In the genomic region with DNA sequence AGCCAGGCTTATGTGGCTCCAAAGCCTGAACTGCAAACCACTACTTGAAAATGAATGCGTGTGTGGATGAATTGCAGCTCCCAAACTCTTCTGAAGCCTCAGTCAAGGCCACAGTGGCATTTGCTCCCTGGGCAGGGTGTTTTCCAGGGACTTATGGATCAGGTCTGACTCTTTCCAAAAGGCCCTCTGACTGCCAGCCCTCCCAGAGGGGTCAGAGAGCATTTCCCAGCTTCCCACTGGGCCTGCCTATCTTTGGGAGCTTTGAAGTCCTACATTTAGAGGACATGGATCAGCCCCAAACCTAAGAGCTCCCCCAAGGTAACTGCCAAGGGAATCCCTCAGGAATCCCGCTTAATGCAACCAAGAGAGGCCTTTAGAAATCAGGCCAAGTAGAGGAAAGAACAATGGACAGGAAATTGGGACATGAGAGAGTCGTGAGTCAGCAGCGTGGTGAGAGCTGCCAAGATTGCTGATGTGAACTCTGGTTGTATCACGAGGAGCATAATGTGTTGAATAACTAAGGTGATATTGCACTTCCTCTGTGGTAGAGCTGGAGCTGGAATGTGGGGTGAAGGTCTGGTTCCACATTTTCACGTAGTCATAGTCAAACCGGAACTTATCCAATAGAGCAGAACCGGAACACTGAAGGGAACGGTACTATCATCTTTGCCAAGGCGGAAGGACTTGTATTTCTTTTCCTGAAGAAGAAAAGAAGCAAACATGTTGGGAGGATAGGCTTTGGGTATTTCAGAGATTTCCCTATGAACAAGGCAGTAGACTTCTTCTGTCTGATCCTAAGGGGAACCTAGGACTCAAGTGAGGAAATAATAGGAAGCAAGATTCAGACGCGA, we compare ENCODE assay signal across 1 cellular context.
TF ChIP-seq lines count a peak whose summit lies in the region.

No MANE protein-coding gene starts in this region.

TF ChIP-seq in K562, 482 proteins besides CTCF, POLR2A, EP300 and RAD21 (continued from another document and continues in another):
- TF ChIP-seq, protein P1, sequence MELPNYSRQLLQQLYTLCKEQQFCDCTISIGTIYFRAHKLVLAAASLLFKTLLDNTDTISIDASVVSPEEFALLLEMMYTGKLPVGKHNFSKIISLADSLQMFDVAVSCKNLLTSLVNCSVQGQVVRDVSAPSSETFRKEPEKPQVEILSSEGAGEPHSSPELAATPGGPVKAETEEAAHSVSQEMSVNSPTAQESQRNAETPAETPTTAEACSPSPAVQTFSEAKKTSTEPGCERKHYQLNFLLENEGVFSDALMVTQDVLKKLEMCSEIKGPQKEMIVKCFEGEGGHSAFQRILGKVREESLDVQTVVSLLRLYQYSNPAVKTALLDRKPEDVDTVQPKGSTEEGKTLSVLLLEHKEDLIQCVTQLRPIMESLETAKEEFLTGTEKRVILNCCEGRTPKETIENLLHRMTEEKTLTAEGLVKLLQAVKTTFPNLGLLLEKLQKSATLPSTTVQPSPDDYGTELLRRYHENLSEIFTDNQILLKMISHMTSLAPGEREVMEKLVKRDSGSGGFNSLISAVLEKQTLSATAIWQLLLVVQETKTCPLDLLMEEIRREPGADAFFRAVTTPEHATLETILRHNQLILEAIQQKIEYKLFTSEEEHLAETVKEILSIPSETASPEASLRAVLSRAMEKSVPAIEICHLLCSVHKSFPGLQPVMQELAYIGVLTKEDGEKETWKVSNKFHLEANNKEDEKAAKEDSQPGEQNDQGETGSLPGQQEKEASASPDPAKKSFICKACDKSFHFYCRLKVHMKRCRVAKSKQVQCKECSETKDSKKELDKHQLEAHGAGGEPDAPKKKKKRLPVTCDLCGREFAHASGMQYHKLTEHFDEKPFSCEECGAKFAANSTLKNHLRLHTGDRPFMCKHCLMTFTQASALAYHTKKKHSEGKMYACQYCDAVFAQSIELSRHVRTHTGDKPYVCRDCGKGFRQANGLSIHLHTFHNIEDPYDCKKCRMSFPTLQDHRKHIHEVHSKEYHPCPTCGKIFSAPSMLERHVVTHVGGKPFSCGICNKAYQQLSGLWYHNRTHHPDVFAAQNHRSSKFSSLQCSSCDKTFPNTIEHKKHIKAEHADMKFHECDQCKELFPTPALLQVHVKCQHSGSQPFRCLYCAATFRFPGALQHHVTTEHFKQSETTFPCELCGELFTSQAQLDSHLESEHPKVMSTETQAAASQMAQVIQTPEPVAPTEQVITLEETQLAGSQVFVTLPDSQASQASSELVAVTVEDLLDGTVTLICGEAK (IDR thresholded peaks at IDR 0.05), result peak; percentile 78
- TF ChIP-seq, protein P1 (CRISPR knock-in tag; IDR thresholded peaks at IDR 0.05), result no peak
- TF ChIP-seq IRF2 (CRISPR knock-in tag; IDR thresholded peaks at IDR 0.05) (no peak), ZNF75A (CRISPR knock-in tag; IDR thresholded peaks at IDR 0.05) (no peak), SMARCA5 (IDR thresholded peaks at IDR 0.05) (no peak), STAT5A (IDR thresholded peaks at IDR 0.05; ENCODE audit: borderline replicate concordance, low read length) (peak; percentile 44), SUPT5H (IDR thresholded peaks at IDR 0.05) (no peak), ZEB2 (IDR thresholded peaks at IDR 0.05) (peak; percentile 38), ZFX (CRISPR knock-in tag; IDR thresholded peaks at IDR 0.05) (peak; percentile 48; the same call in 1 of the 2 replicates), HDAC2 (IDR thresholded peaks at IDR 0.05) (peak; percentile 71), TAF7 (tag; IDR thresholded peaks at IDR 0.05) (no peak), TOE1 (IDR thresholded peaks at IDR 0.05; ENCODE audit: borderline replicate concordance) (peak; percentile 58; the same call in 1 of the 2 replicates), TOE1 (CRISPR knock-in tag; IDR thresholded peaks at IDR 0.05; ENCODE audit: borderline replicate concordance, low read depth) (no peak), ZNF589 (CRISPR knock-in tag; IDR thresholded peaks at IDR 0.05; ENCODE audit: low read depth) (peak; percentile 90), MAFF (IDR thresholded peaks at IDR 0.05; ENCODE audit: low read length) (peak; percentile 83), ZC3H4 (CRISPR knock-in tag; IDR thresholded peaks at IDR 0.05; ENCODE audit: borderline replicate concordance) (no peak), CBX3 (IDR thresholded peaks at IDR 0.05; ENCODE audit: borderline replicate concordance in 1 of 2, low read length in 2 of 2) (0 out of 3 replicates have a peak, but pooled peaks of 1 of the 2 experiments have one; percentile 54), SIN3A (IDR thresholded peaks at IDR 0.05; ENCODE audit: borderline replicate concordance in 2 of 2, control insufficient read depth in 1 of 2, low read depth in 2 of 2, low read length in 2 of 2) (no peak), ZNF583 (CRISPR knock-in tag; IDR thresholded peaks at IDR 0.05) (peak; percentile 72; the same call in 1 of the 2 replicates), MTA3 (IDR thresholded peaks at IDR 0.05; ENCODE audit: borderline replicate concordance) (peak; percentile 67; the same call in 1 of the 2 replicates), DMBX1 (CRISPR knock-in tag; IDR thresholded peaks at IDR 0.05; ENCODE audit: borderline replicate concordance) (peak; percentile 89; the same call in 1 of the 2 replicates), ZNF586 (CRISPR knock-in tag; conservative IDR thresholded peaks at IDR 0.05) (no peak), NCOA1 (IDR thresholded peaks at IDR 0.05; ENCODE audit: low read depth) (peak; percentile 58; the same call in 1 of the 2 replicates), PTRF (tag; IDR thresholded peaks at IDR 0.05) (no peak), L3MBTL2 (IDR thresholded peaks at IDR 0.05) (peak; percentile 90), ZNF384 (IDR thresholded peaks at IDR 0.05; ENCODE audit: low read depth, low read length) (no peak)
- TF ChIP-seq, protein P2, sequence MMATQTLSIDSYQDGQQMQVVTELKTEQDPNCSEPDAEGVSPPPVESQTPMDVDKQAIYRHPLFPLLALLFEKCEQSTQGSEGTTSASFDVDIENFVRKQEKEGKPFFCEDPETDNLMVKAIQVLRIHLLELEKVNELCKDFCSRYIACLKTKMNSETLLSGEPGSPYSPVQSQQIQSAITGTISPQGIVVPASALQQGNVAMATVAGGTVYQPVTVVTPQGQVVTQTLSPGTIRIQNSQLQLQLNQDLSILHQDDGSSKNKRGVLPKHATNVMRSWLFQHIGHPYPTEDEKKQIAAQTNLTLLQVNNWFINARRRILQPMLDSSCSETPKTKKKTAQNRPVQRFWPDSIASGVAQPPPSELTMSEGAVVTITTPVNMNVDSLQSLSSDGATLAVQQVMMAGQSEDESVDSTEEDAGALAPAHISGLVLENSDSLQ (IDR thresholded peaks at IDR 0.05), result no peak; the same call in none of the 2 replicates
- TF ChIP-seq, protein P3, sequence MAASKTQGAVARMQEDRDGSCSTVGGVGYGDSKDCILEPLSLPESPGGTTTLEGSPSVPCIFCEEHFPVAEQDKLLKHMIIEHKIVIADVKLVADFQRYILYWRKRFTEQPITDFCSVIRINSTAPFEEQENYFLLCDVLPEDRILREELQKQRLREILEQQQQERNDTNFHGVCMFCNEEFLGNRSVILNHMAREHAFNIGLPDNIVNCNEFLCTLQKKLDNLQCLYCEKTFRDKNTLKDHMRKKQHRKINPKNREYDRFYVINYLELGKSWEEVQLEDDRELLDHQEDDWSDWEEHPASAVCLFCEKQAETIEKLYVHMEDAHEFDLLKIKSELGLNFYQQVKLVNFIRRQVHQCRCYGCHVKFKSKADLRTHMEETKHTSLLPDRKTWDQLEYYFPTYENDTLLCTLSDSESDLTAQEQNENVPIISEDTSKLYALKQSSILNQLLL (CRISPR knock-in tag; IDR thresholded peaks at IDR 0.05; ENCODE audit: borderline replicate concordance), result no peak
- TF ChIP-seq, protein P4, sequence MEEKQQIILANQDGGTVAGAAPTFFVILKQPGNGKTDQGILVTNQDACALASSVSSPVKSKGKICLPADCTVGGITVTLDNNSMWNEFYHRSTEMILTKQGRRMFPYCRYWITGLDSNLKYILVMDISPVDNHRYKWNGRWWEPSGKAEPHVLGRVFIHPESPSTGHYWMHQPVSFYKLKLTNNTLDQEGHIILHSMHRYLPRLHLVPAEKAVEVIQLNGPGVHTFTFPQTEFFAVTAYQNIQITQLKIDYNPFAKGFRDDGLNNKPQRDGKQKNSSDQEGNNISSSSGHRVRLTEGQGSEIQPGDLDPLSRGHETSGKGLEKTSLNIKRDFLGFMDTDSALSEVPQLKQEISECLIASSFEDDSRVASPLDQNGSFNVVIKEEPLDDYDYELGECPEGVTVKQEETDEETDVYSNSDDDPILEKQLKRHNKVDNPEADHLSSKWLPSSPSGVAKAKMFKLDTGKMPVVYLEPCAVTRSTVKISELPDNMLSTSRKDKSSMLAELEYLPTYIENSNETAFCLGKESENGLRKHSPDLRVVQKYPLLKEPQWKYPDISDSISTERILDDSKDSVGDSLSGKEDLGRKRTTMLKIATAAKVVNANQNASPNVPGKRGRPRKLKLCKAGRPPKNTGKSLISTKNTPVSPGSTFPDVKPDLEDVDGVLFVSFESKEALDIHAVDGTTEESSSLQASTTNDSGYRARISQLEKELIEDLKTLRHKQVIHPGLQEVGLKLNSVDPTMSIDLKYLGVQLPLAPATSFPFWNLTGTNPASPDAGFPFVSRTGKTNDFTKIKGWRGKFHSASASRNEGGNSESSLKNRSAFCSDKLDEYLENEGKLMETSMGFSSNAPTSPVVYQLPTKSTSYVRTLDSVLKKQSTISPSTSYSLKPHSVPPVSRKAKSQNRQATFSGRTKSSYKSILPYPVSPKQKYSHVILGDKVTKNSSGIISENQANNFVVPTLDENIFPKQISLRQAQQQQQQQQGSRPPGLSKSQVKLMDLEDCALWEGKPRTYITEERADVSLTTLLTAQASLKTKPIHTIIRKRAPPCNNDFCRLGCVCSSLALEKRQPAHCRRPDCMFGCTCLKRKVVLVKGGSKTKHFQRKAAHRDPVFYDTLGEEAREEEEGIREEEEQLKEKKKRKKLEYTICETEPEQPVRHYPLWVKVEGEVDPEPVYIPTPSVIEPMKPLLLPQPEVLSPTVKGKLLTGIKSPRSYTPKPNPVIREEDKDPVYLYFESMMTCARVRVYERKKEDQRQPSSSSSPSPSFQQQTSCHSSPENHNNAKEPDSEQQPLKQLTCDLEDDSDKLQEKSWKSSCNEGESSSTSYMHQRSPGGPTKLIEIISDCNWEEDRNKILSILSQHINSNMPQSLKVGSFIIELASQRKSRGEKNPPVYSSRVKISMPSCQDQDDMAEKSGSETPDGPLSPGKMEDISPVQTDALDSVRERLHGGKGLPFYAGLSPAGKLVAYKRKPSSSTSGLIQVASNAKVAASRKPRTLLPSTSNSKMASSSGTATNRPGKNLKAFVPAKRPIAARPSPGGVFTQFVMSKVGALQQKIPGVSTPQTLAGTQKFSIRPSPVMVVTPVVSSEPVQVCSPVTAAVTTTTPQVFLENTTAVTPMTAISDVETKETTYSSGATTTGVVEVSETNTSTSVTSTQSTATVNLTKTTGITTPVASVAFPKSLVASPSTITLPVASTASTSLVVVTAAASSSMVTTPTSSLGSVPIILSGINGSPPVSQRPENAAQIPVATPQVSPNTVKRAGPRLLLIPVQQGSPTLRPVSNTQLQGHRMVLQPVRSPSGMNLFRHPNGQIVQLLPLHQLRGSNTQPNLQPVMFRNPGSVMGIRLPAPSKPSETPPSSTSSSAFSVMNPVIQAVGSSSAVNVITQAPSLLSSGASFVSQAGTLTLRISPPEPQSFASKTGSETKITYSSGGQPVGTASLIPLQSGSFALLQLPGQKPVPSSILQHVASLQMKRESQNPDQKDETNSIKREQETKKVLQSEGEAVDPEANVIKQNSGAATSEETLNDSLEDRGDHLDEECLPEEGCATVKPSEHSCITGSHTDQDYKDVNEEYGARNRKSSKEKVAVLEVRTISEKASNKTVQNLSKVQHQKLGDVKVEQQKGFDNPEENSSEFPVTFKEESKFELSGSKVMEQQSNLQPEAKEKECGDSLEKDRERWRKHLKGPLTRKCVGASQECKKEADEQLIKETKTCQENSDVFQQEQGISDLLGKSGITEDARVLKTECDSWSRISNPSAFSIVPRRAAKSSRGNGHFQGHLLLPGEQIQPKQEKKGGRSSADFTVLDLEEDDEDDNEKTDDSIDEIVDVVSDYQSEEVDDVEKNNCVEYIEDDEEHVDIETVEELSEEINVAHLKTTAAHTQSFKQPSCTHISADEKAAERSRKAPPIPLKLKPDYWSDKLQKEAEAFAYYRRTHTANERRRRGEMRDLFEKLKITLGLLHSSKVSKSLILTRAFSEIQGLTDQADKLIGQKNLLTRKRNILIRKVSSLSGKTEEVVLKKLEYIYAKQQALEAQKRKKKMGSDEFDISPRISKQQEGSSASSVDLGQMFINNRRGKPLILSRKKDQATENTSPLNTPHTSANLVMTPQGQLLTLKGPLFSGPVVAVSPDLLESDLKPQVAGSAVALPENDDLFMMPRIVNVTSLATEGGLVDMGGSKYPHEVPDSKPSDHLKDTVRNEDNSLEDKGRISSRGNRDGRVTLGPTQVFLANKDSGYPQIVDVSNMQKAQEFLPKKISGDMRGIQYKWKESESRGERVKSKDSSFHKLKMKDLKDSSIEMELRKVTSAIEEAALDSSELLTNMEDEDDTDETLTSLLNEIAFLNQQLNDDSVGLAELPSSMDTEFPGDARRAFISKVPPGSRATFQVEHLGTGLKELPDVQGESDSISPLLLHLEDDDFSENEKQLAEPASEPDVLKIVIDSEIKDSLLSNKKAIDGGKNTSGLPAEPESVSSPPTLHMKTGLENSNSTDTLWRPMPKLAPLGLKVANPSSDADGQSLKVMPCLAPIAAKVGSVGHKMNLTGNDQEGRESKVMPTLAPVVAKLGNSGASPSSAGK (IDR thresholded peaks at IDR 0.05), result peak; percentile 91
